In the genomic region with DNA sequence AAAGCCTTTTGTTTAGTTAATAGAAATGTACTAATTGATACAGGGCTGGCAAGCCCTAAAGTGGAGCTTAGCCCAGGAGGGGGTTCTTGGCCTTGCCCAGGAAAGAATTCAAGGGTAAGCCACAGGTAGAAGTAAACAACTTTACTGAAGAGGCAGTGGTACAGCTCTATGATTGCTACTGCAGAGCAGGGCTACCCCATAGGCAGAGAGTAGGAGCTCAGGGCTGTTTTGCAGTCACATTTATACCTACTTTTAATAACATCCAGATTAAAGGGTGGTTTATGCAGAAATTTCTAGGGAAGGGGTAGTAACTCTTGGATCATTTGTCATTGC, we compare ENCODE assay signal across 22 cellular contexts.
DNase-seq lines count a peak whose midpoint lies in the region; ATAC-seq and TF ChIP-seq lines count a peak whose summit lies in the region.
"Had no signal": no experiment of that assay in that cellular context is flagged by ENCODE, and none has a peak within 500 bp of the region (broad histone marks: within the 10 kb centered on the region; RNA-seq: fewer than 3 reads in every experiment).

No MANE protein-coding gene starts in this region.

- H3K4me3 ChIP-seq in SK-N-SH (ENCODE audit: low read depth in 2 of 2, low read length in 1 of 2) (no peak overlapping the region), skeletal muscle satellite cell (ENCODE audit: low read length) (peak overlapping the region; percentile 18), vagina (no peak overlapping the region), mucosa of descending colon (no peak overlapping the region), PC-9 (no peak overlapping the region)
- H3K4me3 ChIP-seq: body of pancreas, neural progenitor cell, thoracic aorta, uterus had no signal

- TF ChIP-seq POLR2A in vagina (IDR thresholded peaks at IDR 0.05) = no peak

- H3K4me1 ChIP-seq in SK-N-SH (ENCODE audit: control insufficient read depth in 1 of 2, insufficient read depth in 2 of 2, low read depth in 1 of 2, low read length in 1 of 2) (peaks cover 0 to 12% of the 10 kb centered on the region in 2 experiments; a peak in 2 of 4 replicates), skeletal muscle satellite cell (ENCODE audit: control insufficient read depth, insufficient read depth, low read length) (peaks cover 25% of the 10 kb centered on the region), vagina (no peaks in the 10 kb centered on the region), mucosa of descending colon (ENCODE audit: low read depth) (no peaks in the 10 kb centered on the region), PC-9 (replicated peaks; ENCODE audit: insufficient read depth) (0 out of 2 replicates have a peak, but pooled peaks cover 6% of the 10 kb centered on the region)
- H3K4me1 ChIP-seq: body of pancreas, uterus had no signal

- H3K79me2 ChIP-seq in SK-N-SH (ENCODE audit: insufficient read depth) = no peaks in the 10 kb centered on the region
- no peaks in the 10 kb centered on the region for H3K79me2 ChIP-seq in PC-9 (ENCODE audit: low read depth)

- no TSS peak for BruUV-seq in PC-9 (replicated peaks; lab: Mats Ljungman, UMichigan)

- H3K9me3 ChIP-seq in SK-N-SH (no peaks in the 10 kb centered on the region), skeletal muscle satellite cell (replicated peaks; ENCODE audit: low read length) (no peaks in the 10 kb centered on the region), vagina (no peaks in the 10 kb centered on the region), mucosa of descending colon (no peaks in the 10 kb centered on the region), PC-9 (ENCODE audit: insufficient read depth, low read depth) (no peaks in the 10 kb centered on the region)
- H3K9me3 ChIP-seq: body of pancreas, thoracic aorta, uterus had no signal

- no peak for TF ChIP-seq EP300 in SK-N-SH (IDR thresholded peaks at IDR 0.05; ENCODE audit: borderline replicate concordance in 1 of 2, low read depth in 1 of 2, low read length in 1 of 2)

- CTCF ChIA-PET in SK-N-SH (lab: Yijun Ruan, JAX) (no interaction called here), PC-9 (lab: Charles Lee) (no interaction called here)

- peak overlapping the region; percentile 52; the same call in 1 of the 2 replicates for H3K4me2 ChIP-seq in SK-N-SH
- H3K4me2 ChIP-seq in skeletal muscle satellite cell (ENCODE audit: low read length) = peak overlapping the region; percentile 61
- H3K4me2 ChIP-seq in PC-9 = no peak overlapping the region

- DNase-seq in NCI-H345 (lab: John Stamatoyannopoulos, UW) (peak; percentile 24), NCI-H345 treated with DMSO at 0.1 percent for 48 hours (lab: John Stamatoyannopoulos, UW; ENCODE audit: unreplicated experiment) (no peak), SK-N-SH (no peak), epithelial cell of prostate (ENCODE audit: low read depth, low spot score) (no peak), vagina (ENCODE audit: extremely low spot score in 2 of 2) (no peak), mucosa of descending colon (no peak), PC-9 (no peak)
- DNase-seq: activated CD4-positive, alpha-beta T cell treated with anti-CD3 and anti-CD28 coated beads, Interleukin-2, amount 10 ng/mL, durations not matched to agents 7 days and 5 days; activated naive CD8-positive, alpha-beta T cell treated with anti-CD3 and anti-CD28 coated beads, Interleukin-2, amount 50 U/mL, for 24 hours; activated T-cell treated with anti-CD3 and anti-CD28 coated beads, Interleukin-2, amount 50 U/mL, for 48 hours; body of pancreas; CD4-positive, alpha-beta T cell; cerebellar nuclear complex; NCI-H2029; Right ventricle myocardium superior; stimulated activated CD4-positive, alpha-beta T cell treated with anti-CD3 and anti-CD28 coated beads, Interleukin-15, amount 100 ng/mL, for 24 hours; uterus had no signal

- no peak for ATAC-seq in mucosa of descending colon
- ATAC-seq: activated naive CD8-positive, alpha-beta T cell treated with anti-CD3 and anti-CD28 coated beads, Interleukin-2, amount 50 U/mL, for 24 hours; body of pancreas; sciatic nerve had no signal

- H4K20me1 ChIP-seq in SK-N-SH (ENCODE audit: insufficient read depth) (no peaks in the 10 kb centered on the region), PC-9 (ENCODE audit: insufficient read depth) (no peaks in the 10 kb centered on the region)

- H3K27ac ChIP-seq in SK-N-SH (ENCODE audit: low read depth in 2 of 2, low read length in 1 of 2) = peak overlapping the region; percentile 0 to 87; a peak in 3 of 4 replicates
- H3K27ac ChIP-seq in epithelial cell of prostate = peak overlapping the region; percentile 76
- no peak overlapping the region for H3K27ac ChIP-seq in vagina
- H3K27ac ChIP-seq in PC-9 = no peak overlapping the region
- H3K27ac ChIP-seq: 22Rv1, body of pancreas, thoracic aorta, uterus had no signal

- no peaks in the 10 kb centered on the region for H3K9me2 ChIP-seq in SK-N-SH
- no peaks in the 10 kb centered on the region for H3K9me2 ChIP-seq in PC-9 (ENCODE audit: insufficient read depth)

- POLR2A ChIA-PET in SK-N-SH (lab: Yijun Ruan, JAX) (no interaction called here), PC-9 (lab: Charles Lee; ENCODE audit: unreplicated experiment) (no interaction called here)

- TF ChIP-seq CTCF in SK-N-SH (IDR thresholded peaks at IDR 0.05) (no peak), vagina (IDR thresholded peaks at IDR 0.05) (no peak), mucosa of descending colon (IDR thresholded peaks at IDR 0.05) (no peak), PC-9 (conservative IDR thresholded peaks at IDR 0.05) (no peak)

- H3F3A ChIP-seq in SK-N-SH (replicated peaks; ENCODE audit: insufficient read depth) = peaks cover 25% of the 10 kb centered on the region
- H3F3A ChIP-seq in PC-9 (ENCODE audit: insufficient read depth, low read depth) = no peaks in the 10 kb centered on the region

- H3K36me3 ChIP-seq in SK-N-SH (replicated peaks in 1 of 2; ENCODE audit: control insufficient read depth in 1 of 2, insufficient read depth in 2 of 2, low read length in 1 of 2) (no peaks in the 10 kb centered on the region), skeletal muscle satellite cell (ENCODE audit: insufficient read depth, low read length) (no peaks in the 10 kb centered on the region), vagina (no peaks in the 10 kb centered on the region), mucosa of descending colon (ENCODE audit: low read depth) (no peaks in the 10 kb centered on the region), PC-9 (ENCODE audit: low read depth) (no peaks in the 10 kb centered on the region)
- H3K36me3 ChIP-seq: neural progenitor cell, thoracic aorta, uterus had no signal

- no peak for TF ChIP-seq RAD21 in SK-N-SH (IDR thresholded peaks at IDR 0.05; ENCODE audit: low read length)

- H2AFZ ChIP-seq in SK-N-SH (ENCODE audit: low read depth) = peak overlapping the region; percentile 39; the same call in 1 of the 2 replicates
- H2AFZ ChIP-seq in PC-9 = no peak overlapping the region

- H3K9ac ChIP-seq in SK-N-SH (peak overlapping the region; percentile 38; the same call in 1 of the 2 replicates), skeletal muscle satellite cell (ENCODE audit: low read depth, low read length) (peak overlapping the region; percentile 82)
- H3K9ac ChIP-seq: neural progenitor cell had no signal

- no peaks in the 10 kb centered on the region for H3K27me3 ChIP-seq in SK-N-SH (ENCODE audit: insufficient read depth)
- H3K27me3 ChIP-seq in skeletal muscle satellite cell (ENCODE audit: control insufficient read depth, insufficient read depth, low read length) = no peaks in the 10 kb centered on the region
- no peaks in the 10 kb centered on the region for H3K27me3 ChIP-seq in vagina
- no peaks in the 10 kb centered on the region for H3K27me3 ChIP-seq in PC-9 (ENCODE audit: insufficient read depth, low read depth)
- H3K27me3 ChIP-seq: body of pancreas, neural progenitor cell, uterus had no signal

- intact Hi-C loops in vagina (cut with DNase I) = no loop called here
- intact Hi-C loops in mucosa of descending colon (cut with DNase I, micrococcal nuclease) = no loop called here
- intact Hi-C loops in PC-9 (cut with micrococcal nuclease; ENCODE audit: unreplicated experiment) = no loop called here

TF ChIP-seq in SK-N-SH, 30 proteins besides CTCF, POLR2A, EP300 and RAD21 (continues in another document):
- TF ChIP-seq, protein P1, sequence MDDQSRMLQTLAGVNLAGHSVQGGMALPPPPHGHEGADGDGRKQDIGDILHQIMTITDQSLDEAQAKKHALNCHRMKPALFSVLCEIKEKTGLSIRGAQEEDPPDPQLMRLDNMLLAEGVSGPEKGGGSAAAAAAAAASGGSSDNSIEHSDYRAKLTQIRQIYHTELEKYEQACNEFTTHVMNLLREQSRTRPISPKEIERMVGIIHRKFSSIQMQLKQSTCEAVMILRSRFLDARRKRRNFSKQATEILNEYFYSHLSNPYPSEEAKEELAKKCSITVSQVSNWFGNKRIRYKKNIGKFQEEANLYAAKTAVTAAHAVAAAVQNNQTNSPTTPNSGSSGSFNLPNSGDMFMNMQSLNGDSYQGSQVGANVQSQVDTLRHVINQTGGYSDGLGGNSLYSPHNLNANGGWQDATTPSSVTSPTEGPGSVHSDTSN (IDR thresholded peaks at IDR 0.05) = no peak
- TF ChIP-seq MXI1 (IDR thresholded peaks at IDR 0.05; ENCODE audit: low read depth, low read length) (no peak), NRF1 (IDR thresholded peaks at IDR 0.05; ENCODE audit: low read depth, low read length) (no peak), POLR2AphosphoS5 (IDR thresholded peaks at IDR 0.05; ENCODE audit: low read depth, low read length) (no peak), TAF1 (IDR thresholded peaks at IDR 0.05; ENCODE audit: borderline replicate concordance, low read depth, low read length) (no peak), TCF12 (IDR thresholded peaks at IDR 0.05) (no peak), ELF1 (IDR thresholded peaks at IDR 0.05) (no peak), JUND (IDR thresholded peaks at IDR 0.05) (no peak), CHD2 (IDR thresholded peaks at IDR 0.05; ENCODE audit: low read length, partially characterized antibody) (no peak), MEF2A (IDR thresholded peaks at IDR 0.05; ENCODE audit: borderline replicate concordance, low read depth) (no peak), FOXM1 (IDR thresholded peaks at IDR 0.05; ENCODE audit: low read depth) (no peak)
- TF ChIP-seq, protein P2, sequence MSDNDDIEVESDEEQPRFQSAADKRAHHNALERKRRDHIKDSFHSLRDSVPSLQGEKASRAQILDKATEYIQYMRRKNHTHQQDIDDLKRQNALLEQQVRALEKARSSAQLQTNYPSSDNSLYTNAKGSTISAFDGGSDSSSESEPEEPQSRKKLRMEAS (IDR thresholded peaks at IDR 0.05; ENCODE audit: low read depth) = no peak
- TF ChIP-seq, protein P3, sequence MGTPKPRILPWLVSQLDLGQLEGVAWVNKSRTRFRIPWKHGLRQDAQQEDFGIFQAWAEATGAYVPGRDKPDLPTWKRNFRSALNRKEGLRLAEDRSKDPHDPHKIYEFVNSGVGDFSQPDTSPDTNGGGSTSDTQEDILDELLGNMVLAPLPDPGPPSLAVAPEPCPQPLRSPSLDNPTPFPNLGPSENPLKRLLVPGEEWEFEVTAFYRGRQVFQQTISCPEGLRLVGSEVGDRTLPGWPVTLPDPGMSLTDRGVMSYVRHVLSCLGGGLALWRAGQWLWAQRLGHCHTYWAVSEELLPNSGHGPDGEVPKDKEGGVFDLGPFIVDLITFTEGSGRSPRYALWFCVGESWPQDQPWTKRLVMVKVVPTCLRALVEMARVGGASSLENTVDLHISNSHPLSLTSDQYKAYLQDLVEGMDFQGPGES (IDR thresholded peaks at IDR 0.05; ENCODE audit: low read depth, low read length) = no peak

Comparison
In these comparisons a context has a peak if more than half of its experiments do, and no peak if none do; other contexts are left out.
1. H3K27ac ChIP-seq: peak in SK-N-SH (2 of 2) and epithelial cell of prostate (single experiment); none in vagina (single experiment) and PC-9 (single experiment).